ENCODE assay signal across 25 cellular contexts in the genomic region with DNA sequence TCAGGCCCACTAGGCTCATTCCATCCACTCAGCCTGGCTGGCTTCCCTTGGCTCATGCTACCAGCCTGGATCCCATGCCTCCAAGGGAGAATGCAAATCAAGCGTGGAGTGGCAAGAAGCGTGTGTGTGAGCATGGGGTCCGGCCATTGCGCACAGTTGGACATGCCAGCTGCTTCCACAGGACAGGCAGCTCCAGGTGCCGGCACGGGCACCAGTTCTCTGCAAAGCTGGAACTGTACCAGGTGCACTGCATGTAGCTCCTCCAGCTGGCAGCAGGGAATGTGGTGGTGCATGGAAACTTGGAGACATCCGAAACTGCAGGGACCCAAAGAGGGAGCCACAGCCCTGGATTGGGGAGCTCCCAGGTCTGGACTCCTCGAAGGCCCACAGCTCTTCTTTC.
DNase-seq lines count a peak whose midpoint lies in the region; ATAC-seq, FAIRE-seq and TF ChIP-seq lines count a peak whose summit lies in the region.
"Had no signal": no experiment of that assay in that cellular context is flagged by ENCODE, and none has a peak within 500 bp of the region (broad histone marks: within the 10 kb centered on the region; RNA-seq: fewer than 3 reads in every experiment).

No MANE protein-coding gene starts in this region.

- H3K4me3 ChIP-seq in mesenchymal stem cell (ENCODE audit: insufficient read depth in 1 of 2, low read depth in 1 of 2, low read length in 2 of 2) (no peak overlapping the region), ascending aorta (no peak overlapping the region), gastroesophageal sphincter (no peak overlapping the region)
- H3K4me3 ChIP-seq: GM23338 had no signal

- no peak overlapping the region for H3K23ac ChIP-seq in mesenchymal stem cell (ENCODE audit: low read length in 2 of 2)

- H3K27ac ChIP-seq in mesenchymal stem cell (ENCODE audit: low read length, poor library complexity, severe bottlenecking) (no peak overlapping the region), ascending aorta (no peak overlapping the region), gastroesophageal sphincter (no peak overlapping the region)
- H3K27ac ChIP-seq: C4-2B, RWPE1 had no signal

- ATAC-seq in gastroesophageal sphincter: no peak
- no peak for ATAC-seq in GM18502 (IDR thresholded peaks at IDR 0.05; ENCODE audit: poor library complexity, unreplicated experiment)
- ATAC-seq: CD8-positive, alpha-beta T cell; GM23338; Panc1; T-cell had no signal

- 90% methylated on average over 8 of the region's 8 CpGs for WGBS in mesenchymal stem cell
- WGBS in gastroesophageal sphincter (ENCODE audit: low coverage in 1 of 2), 2 donors: 100% methylated on average over 1 of the region's 8 CpGs; no CpG with 5 or more reads in 1 of the 2 donors

- peak; percentile 32 for FAIRE-seq in urothelium cell line (lab: Jason Lieb, UNC)
- FAIRE-seq: GM18507 had no signal

- H3K18ac ChIP-seq in mesenchymal stem cell (ENCODE audit: low read depth in 1 of 2, low read length in 2 of 2): no peak overlapping the region

- TF ChIP-seq EP300 in gastroesophageal sphincter (IDR thresholded peaks at IDR 0.05): no peak

- H3K79me1 ChIP-seq in mesenchymal stem cell (replicated peaks; ENCODE audit: low read length, poor library complexity, severe bottlenecking): no peaks in the 10 kb centered on the region

- H3K36me3 ChIP-seq in mesenchymal stem cell (ENCODE audit: control insufficient read depth in 1 of 2, insufficient read depth in 2 of 2, low read depth in 1 of 2, low read length in 2 of 2): no peaks in the 10 kb centered on the region
- H3K36me3 ChIP-seq in ascending aorta: no peaks in the 10 kb centered on the region
- no peaks in the 10 kb centered on the region for H3K36me3 ChIP-seq in gastroesophageal sphincter

- peak overlapping the region; percentile 27 for H4K91ac ChIP-seq in mesenchymal stem cell (ENCODE audit: low read length)

- TF ChIP-seq POLR2A in gastroesophageal sphincter (IDR thresholded peaks at IDR 0.05): no peak

- peak overlapping the region in 1 of 2 experiments; percentile 81 for H3K14ac ChIP-seq in mesenchymal stem cell (ENCODE audit: low read length in 2 of 2)

- H3K4me1 ChIP-seq in mesenchymal stem cell (ENCODE audit: control insufficient read depth, insufficient read depth, low read depth, low read length) (peaks cover 3% of the 10 kb centered on the region), ascending aorta (no peaks in the 10 kb centered on the region), gastroesophageal sphincter (no peaks in the 10 kb centered on the region)

- H2BK12ac ChIP-seq in mesenchymal stem cell (ENCODE audit: low read length in 2 of 2): no peak overlapping the region

- H4K8ac ChIP-seq in mesenchymal stem cell (ENCODE audit: low read length): no peak overlapping the region

- H2BK15ac ChIP-seq in mesenchymal stem cell (ENCODE audit: low read depth, poor library complexity, severe bottlenecking): no peak overlapping the region

- no peak overlapping the region for H3K4me2 ChIP-seq in mesenchymal stem cell (ENCODE audit: low read length, poor library complexity, severe bottlenecking)
- H3K4me2 ChIP-seq: GM23338 had no signal

- intact Hi-C loops in ascending aorta (cut with DNase I): no loop called here

- DNase-seq in NCI-H2081 (lab: John Stamatoyannopoulos, UW) (peak; percentile 49 to 87), NCI-H446 treated with DMSO at 0.1 percent for 48 hours (lab: John Stamatoyannopoulos, UW) (peak; percentile 85), mesenchymal stem cell (no peak), urothelium cell line (ENCODE audit: low spot score) (no peak), ascending aorta (ENCODE audit: low spot score in 2 of 2) (no peak)
- DNase-seq: CD8-positive, alpha-beta T cell; DMS153; DND-41; HCEC 1CT; KBM-7; MV-4-11; NCI-H1105 treated with DMSO at 0.1 percent for 48 hours; NCI-H2029; NCI-H2171; NCI-H345; NCI-H524 treated with DMSO at 0.1 percent for 48 hours; NCI-H82; T-cell had no signal

- no peak overlapping the region for H3K4ac ChIP-seq in mesenchymal stem cell (ENCODE audit: low read depth in 1 of 2, low read length in 2 of 2)

- no peak overlapping the region for H2BK5ac ChIP-seq in mesenchymal stem cell (ENCODE audit: low read depth, low read length, poor library complexity, severe bottlenecking)

- TF ChIP-seq CTCF in ascending aorta (IDR thresholded peaks at IDR 0.05) (no peak), gastroesophageal sphincter (IDR thresholded peaks at IDR 0.05) (no peak)

- H3K9me3 ChIP-seq in mesenchymal stem cell (ENCODE audit: control insufficient read depth, low read length): no peaks in the 10 kb centered on the region
- no peaks in the 10 kb centered on the region for H3K9me3 ChIP-seq in ascending aorta
- no peaks in the 10 kb centered on the region for H3K9me3 ChIP-seq in gastroesophageal sphincter

- no peak overlapping the region for H2AK5ac ChIP-seq in mesenchymal stem cell (ENCODE audit: low read length, severe bottlenecking)

- H2BK120ac ChIP-seq in mesenchymal stem cell (ENCODE audit: low read depth, low read length): no peak overlapping the region

- no peak overlapping the region for H3K9ac ChIP-seq in mesenchymal stem cell (ENCODE audit: low read length)

- H2AFZ ChIP-seq in mesenchymal stem cell (ENCODE audit: low read depth, low read length): no peak overlapping the region
- H2AFZ ChIP-seq: GM23338 had no signal

- H3K27me3 ChIP-seq in mesenchymal stem cell (ENCODE audit: control insufficient read depth in 1 of 2, insufficient read depth in 1 of 2, low read length in 2 of 2): no peaks in the 10 kb centered on the region
- no peaks in the 10 kb centered on the region for H3K27me3 ChIP-seq in ascending aorta
- no peaks in the 10 kb centered on the region for H3K27me3 ChIP-seq in gastroesophageal sphincter

Comparison
In these comparisons a context has a peak if more than half of its experiments do, and no peak if none do; other contexts are left out.
1. DNase-seq: peak in NCI-H2081 (2 of 2) and NCI-H446 treated with DMSO at 0.1 percent for 48 hours (single experiment); none in mesenchymal stem cell (single experiment), urothelium cell line (single experiment) and ascending aorta (0 of 2).